8 cellular contexts compared by ENCODE assay signal in the genomic region with DNA sequence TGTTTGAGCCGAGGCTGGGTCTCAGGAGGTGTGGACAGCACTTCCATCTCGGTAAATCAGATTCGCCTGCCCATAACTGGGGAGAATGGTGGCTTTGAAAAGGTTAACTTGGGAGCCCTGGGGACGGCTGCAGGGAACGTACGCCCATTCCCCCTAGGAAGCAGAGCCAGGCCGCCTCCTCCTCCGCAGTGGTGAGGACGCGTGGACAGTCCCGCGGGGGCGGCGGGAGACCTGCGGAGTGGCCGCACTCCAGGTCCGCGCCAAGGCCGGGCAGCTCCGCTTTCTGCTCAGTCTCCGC. TPM values are rescaled to one million over a fixed set of nuclear protein-coding genes. Genes with fewer than 3 reads are reported as not detected.
DNase-seq lines count a peak whose midpoint lies in the region; ATAC-seq, FAIRE-seq and TF ChIP-seq lines count a peak whose summit lies in the region.

No MANE protein-coding gene starts in this region.

- H3K27ac Mint-ChIP-seq in endodermal cell, result no peak overlapping the region
- H3K27ac Mint-ChIP-seq in neural progenitor cell, result peak overlapping the region; percentile 19

- no peak for TF ChIP-seq EP300 in A549 (IDR thresholded peaks at IDR 0.05)

- WGBS in A549 (ENCODE audit: missing lambda C conversion rate), result 6% methylated on average over 21 of the region's 21 CpGs
- 5 to 6% methylated on average over 5 to 21 of the region's 21 CpGs for WGBS in endodermal cell (ENCODE audit: insufficient coverage in 1 of 2, insufficient read length in 1 of 2), 2 experiments

- H3K9me3 Mint-ChIP-seq in endodermal cell, result no peaks in the 10 kb centered on the region
- H3K9me3 Mint-ChIP-seq in neural progenitor cell, result peaks cover 4% of the 10 kb centered on the region

- ATAC-seq in A549 (peak; percentile 74 to 89), GM18868 (IDR thresholded peaks at IDR 0.05; ENCODE audit: unreplicated experiment) (peak; percentile 69), HG03520 (IDR thresholded peaks at IDR 0.05; ENCODE audit: unreplicated experiment) (no peak), HG02981 (IDR thresholded peaks at IDR 0.05; ENCODE audit: unreplicated experiment) (no peak)

- peak overlapping the region; percentile 35 for H2AFZ ChIP-seq in neural progenitor cell (replicated peaks)

- no peak for TF ChIP-seq RAD21 in A549 (conservative IDR thresholded peaks at IDR 0.05 in 1 of 2, IDR thresholded peaks at IDR 0.05 in 1 of 2)

- H3K4me1 ChIP-seq in A549 (peaks cover 24% of the 10 kb centered on the region), endodermal cell (ENCODE audit: control insufficient read depth, insufficient read depth, low read length) (no peaks in the 10 kb centered on the region), neural progenitor cell (peaks cover 21% of the 10 kb centered on the region)

- H3K27me3 ChIP-seq in endodermal cell (ENCODE audit: control insufficient read depth, insufficient read depth, low read length, poor library complexity, severe bottlenecking) (peaks cover 11% of the 10 kb centered on the region), neural progenitor cell (no peaks in the 10 kb centered on the region)

- H3K4me1 Mint-ChIP-seq in endodermal cell, result peaks cover 15% of the 10 kb centered on the region
- H3K4me1 Mint-ChIP-seq in neural progenitor cell, result peaks cover 30% of the 10 kb centered on the region

- CTCF ChIA-PET in A549 (lab: Yijun Ruan, JAX), result interaction anchor here (0.6 to 2.8 kb wide), 55 partner anchors 8 to 1770 kb away, joined by 3 to 40 read pairs (median 3); no protein-coding TSS in a partner anchor

- H3K36me3 Mint-ChIP-seq in endodermal cell (ENCODE audit: low read depth), result peaks cover 16% of the 10 kb centered on the region
- H3K36me3 Mint-ChIP-seq in neural progenitor cell, result peaks cover 14% of the 10 kb centered on the region

- H4K20me1 ChIP-seq in neural progenitor cell (ENCODE audit: low read depth), result peaks cover 17% of the 10 kb centered on the region

- no peaks in the 10 kb centered on the region for H3K9me3 ChIP-seq in A549
- no peaks in the 10 kb centered on the region for H3K9me3 ChIP-seq in endodermal cell (ENCODE audit: control insufficient read depth, low read length)
- no peaks in the 10 kb centered on the region for H3K9me3 ChIP-seq in neural progenitor cell (ENCODE audit: low read depth)

- 0 out of 3 replicates have a peak overlapping the region, but pooled peaks have one; percentile 37 for H3K4me3 ChIP-seq in A549
- H3K4me3 ChIP-seq in endodermal cell (ENCODE audit: low read length), result peak overlapping the region; percentile 87
- peak overlapping the region; percentile 78 for H3K4me3 ChIP-seq in neural progenitor cell

- TF ChIP-seq CTCF in A549 (IDR thresholded peaks at IDR 0.05) (no peak), endodermal cell (conservative IDR thresholded peaks at IDR 0.05) (peak; percentile 96), neural progenitor cell (IDR thresholded peaks at IDR 0.05) (no peak)

- H3K27me3 Mint-ChIP-seq in endodermal cell (ENCODE audit: insufficient read depth) (peaks cover 10% of the 10 kb centered on the region), neural progenitor cell (ENCODE audit: insufficient read depth, low read depth) (peaks cover 8% of the 10 kb centered on the region)

- POLR2A ChIA-PET in A549 (lab: Yijun Ruan, JAX), result no interaction called here

- no peak for TF ChIP-seq POLR2A in A549 (IDR thresholded peaks at IDR 0.05; ENCODE audit: low read length)

- no peak overlapping the region for H3K27ac ChIP-seq in A549
- H3K27ac ChIP-seq in endodermal cell (ENCODE audit: low read depth, low read length), result peak overlapping the region; percentile 98
- H3K27ac ChIP-seq in neural progenitor cell, result no peak overlapping the region

- H3K4me3 Mint-ChIP-seq in endodermal cell, result peak overlapping the region; percentile 97
- peak overlapping the region; percentile 98 for H3K4me3 Mint-ChIP-seq in neural progenitor cell

- H3K4me2 ChIP-seq in A549 (peak overlapping the region; percentile 89), neural progenitor cell (peak overlapping the region; percentile 90)

- no peak for FAIRE-seq in A549 (lab: Jason Lieb, UNC)

- peak in 1 of 2 experiments; percentile 70 for DNase-seq in A549 (ENCODE audit: low read depth in 1 of 2, low spot score in 1 of 2)
- DNase-seq in HuH-7.5 (ENCODE audit: low spot score), result peak; percentile 50
- no peak for DNase-seq in endodermal cell
- DNase-seq in neural progenitor cell (ENCODE audit: low spot score), result no peak
- DNase-seq in SW 1271 (lab: John Stamatoyannopoulos, UW), result no peak

- H3F3A ChIP-seq in neural progenitor cell (ENCODE audit: low read depth), result peaks cover 35% of the 10 kb centered on the region

- peaks cover 42% of the 10 kb centered on the region for H3K79me2 ChIP-seq in neural progenitor cell (ENCODE audit: low read depth)

- H3K9ac ChIP-seq in endodermal cell (ENCODE audit: extremely low read depth, low read length, poor library complexity, severe bottlenecking) (no peak overlapping the region), neural progenitor cell (no peak overlapping the region)

- peaks cover 2% of the 10 kb centered on the region for H3K36me3 ChIP-seq in endodermal cell (ENCODE audit: control insufficient read depth, insufficient read depth, low read length)
- no peaks in the 10 kb centered on the region for H3K36me3 ChIP-seq in neural progenitor cell

TF ChIP-seq in A549, 52 proteins besides CTCF, POLR2A, EP300 and RAD21 (continues in another document):
- TF ChIP-seq, protein P1, sequence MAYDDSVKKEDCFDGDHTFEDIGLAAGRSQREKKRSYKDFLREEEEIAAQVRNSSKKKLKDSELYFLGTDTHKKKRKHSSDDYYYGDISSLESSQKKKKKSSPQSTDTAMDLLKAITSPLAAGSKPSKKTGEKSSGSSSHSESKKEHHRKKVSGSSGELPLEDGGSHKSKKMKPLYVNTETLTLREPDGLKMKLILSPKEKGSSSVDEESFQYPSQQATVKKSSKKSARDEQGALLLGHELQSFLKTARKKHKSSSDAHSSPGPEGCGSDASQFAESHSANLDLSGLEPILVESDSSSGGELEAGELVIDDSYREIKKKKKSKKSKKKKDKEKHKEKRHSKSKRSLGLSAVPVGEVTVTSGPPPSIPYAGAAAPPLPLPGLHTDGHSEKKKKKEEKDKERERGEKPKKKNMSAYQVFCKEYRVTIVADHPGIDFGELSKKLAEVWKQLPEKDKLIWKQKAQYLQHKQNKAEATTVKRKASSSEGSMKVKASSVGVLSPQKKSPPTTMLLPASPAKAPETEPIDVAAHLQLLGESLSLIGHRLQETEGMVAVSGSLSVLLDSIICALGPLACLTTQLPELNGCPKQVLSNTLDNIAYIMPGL (CRISPR knock-in tag; IDR thresholded peaks at IDR 0.05; ENCODE audit: borderline replicate concordance), result no peak
- TF ChIP-seq NFE2L2 (conservative IDR thresholded peaks at IDR 0.05; ENCODE audit: low read length), result no peak
- no peak for TF ChIP-seq GATA3 (IDR thresholded peaks at IDR 0.05; ENCODE audit: borderline replicate concordance)
- no peak for TF ChIP-seq FOXS1 (CRISPR knock-in tag; IDR thresholded peaks at IDR 0.05)
- no peak for TF ChIP-seq EHF (CRISPR knock-in tag; IDR thresholded peaks at IDR 0.05)
- TF ChIP-seq MYC (IDR thresholded peaks at IDR 0.05; ENCODE audit: borderline replicate concordance, low read length), result no peak
- no peak for TF ChIP-seq ESRRA (IDR thresholded peaks at IDR 0.05; ENCODE audit: borderline replicate concordance, low read length)
- no peak for TF ChIP-seq MAX (IDR thresholded peaks at IDR 0.05)
- no peak for TF ChIP-seq MAZ (IDR thresholded peaks at IDR 0.05; ENCODE audit: borderline replicate concordance, low read depth, low read length)
- TF ChIP-seq CHD2 (IDR thresholded peaks at IDR 0.05; ENCODE audit: low read length, partially characterized antibody), result no peak
- TF ChIP-seq TP53 (CRISPR knock-in tag; IDR thresholded peaks at IDR 0.05), result no peak
- TF ChIP-seq BCL3 (IDR thresholded peaks at IDR 0.05), result no peak
- TF ChIP-seq HDAC2 (IDR thresholded peaks at IDR 0.05), result no peak
- no peak for TF ChIP-seq JUNB (IDR thresholded peaks at IDR 0.05)
- no peak for TF ChIP-seq ZFP36 (IDR thresholded peaks at IDR 0.05; ENCODE audit: borderline replicate concordance, partially characterized antibody)
- TF ChIP-seq ELK1 (IDR thresholded peaks at IDR 0.05; ENCODE audit: low read depth, low read length), result no peak

RNA-seq across cellular contexts. Expression of gene MYCN, which starts 0.8 kb away (rescaled TPM):
- polyA plus RNA-seq in A549 (2011; rRNA removed) (not detected in 2 replicates), A549 (2017; fragmentation: RNase III; extraction: RNeasy Plus Mini Kit Qiagen cat#74134 plus additional on column Dnase treatment) (not detected in 3 replicates)
- polyA plus RNA-seq in A549 (2012; cell fraction: cytosol; rRNA removed), result not detected in 2 replicates
- polyA plus RNA-seq in A549 (2012; cell fraction: nucleus; rRNA removed), result 0.02 TPM in 1 of 2 replicates, not detected in the other
- not detected in 2 replicates for polyA minus RNA-seq in A549 (2011; rRNA and poly(A)+ RNA removed)
- total RNA-seq in endodermal cell (10 to 100 TPM; 36.8 to 52.3 TPM), neural progenitor cell (ENCODE audit: low replicate concordance) (24.7 and 26.7 TPM in 2 replicates)
- 75.7 TPM for polyA plus RNA-seq in endodermal cell (2013, experiment 1 of 2)
- 74.7 TPM for polyA plus RNA-seq in endodermal cell (2013, experiment 2 of 2)

Comparison
In these comparisons a context has a peak if more than half of its experiments do, and no peak if none do; other contexts are left out.
1. ATAC-seq: peak in A549 (2 of 2) and GM18868 (single experiment); none in HG03520 (single experiment) and HG02981 (single experiment).
2. H3K4me3 ChIP-seq: peak in every context shown above with its lines; median percentile 87 in endodermal cell; 78 in neural progenitor cell; 37 in A549.